In the genomic region with DNA sequence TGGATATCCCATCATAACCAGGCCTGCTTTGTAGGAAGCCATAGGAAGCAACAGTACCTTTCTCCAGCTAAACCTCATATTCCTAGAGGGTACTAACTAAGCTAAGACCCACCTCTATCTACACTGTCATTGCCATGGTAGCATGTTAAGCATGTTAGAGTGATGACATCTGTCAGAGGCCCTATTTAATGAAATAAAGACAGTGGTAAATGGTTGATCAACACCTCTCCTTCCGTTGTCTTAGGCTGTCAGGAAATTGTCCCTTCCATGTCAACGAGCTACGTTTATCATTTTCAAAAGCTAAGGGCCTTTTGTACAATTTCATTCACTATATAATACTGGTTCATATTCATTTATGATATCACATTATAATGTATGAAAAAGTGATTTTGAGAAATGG, we compare ENCODE assay signal across 28 cellular contexts.
"Had no signal": no experiment of that assay in that cellular context is flagged by ENCODE, and none has a peak within 500 bp of the region (broad histone marks: within the 10 kb centered on the region; RNA-seq: fewer than 3 reads in every experiment).

No MANE protein-coding gene starts in this region.

- H3K4me1 Mint-ChIP-seq: nephron progenitor cell; stimulated activated effector memory CD8-positive, alpha-beta T cell treated with anti-CD3 and anti-CD28 coated beads, Interleukin-12 subunit alpha, Interleukin-12 subunit beta, amount 100 ng/mL, for 72 hours; stimulated activated naive B cell treated with anti-CD40 and anti-IgM and Interleukin-4, amounts not matched to agents 10 μg/mL and 1 μg/mL and 100 μg/mL, for 72 hours had no signal

- H3K36me3 ChIP-seq: neural progenitor cell, ovary, right lobe of liver, sigmoid colon, stomach, thoracic aorta, thyroid gland, tibial nerve, upper lobe of left lung, vagina had no signal

- H3K79me2 ChIP-seq: parathyroid adenoma had no signal

- H3K27me3 Mint-ChIP-seq: natural killer cell treated with Interleukin-12 subunit alpha and Interleukin-12 subunit beta and Interleukin-15 and Interleukin-18, amount 100 ng/mL, for 72 hours; progenitor cell of endocrine pancreas; stimulated activated naive B cell treated with anti-CD40 and anti-IgM and Interleukin-4, amounts not matched to agents 10 μg/mL and 1 μg/mL and 100 μg/mL, for 72 hours; stimulated activated naive CD8-positive, alpha-beta T cell treated with anti-CD3 and anti-CD28 coated beads, Interleukin-15, Interleukin-2, amounts not matched to agents 100 ng/mL and 50 ng/mL, for 24 hours had no signal

- H3K9me3 ChIP-seq: ovary, psoas muscle, right lobe of liver, sigmoid colon, stomach, thoracic aorta, thyroid gland, tibial nerve, upper lobe of left lung, vagina had no signal

- H3K4me3 Mint-ChIP-seq: natural killer cell treated with Interleukin-12 subunit alpha and Interleukin-12 subunit beta and Interleukin-15 and Interleukin-18, amount 100 ng/mL, for 72 hours; nephron progenitor cell; neural progenitor cell; stimulated activated effector memory CD8-positive, alpha-beta T cell treated with anti-CD3 and anti-CD28 coated beads, Interleukin-12 subunit alpha, Interleukin-12 subunit beta, amount 100 ng/mL, for 72 hours; stimulated activated naive B cell treated with anti-CD40 and anti-IgM and Interleukin-4, amounts not matched to agents 10 μg/mL and 1 μg/mL and 100 μg/mL, for 72 hours; stimulated activated naive CD8-positive, alpha-beta T cell treated with anti-CD3 and anti-CD28 coated beads, Interleukin-15, Interleukin-2, amounts not matched to agents 100 ng/mL and 50 ng/mL, for 24 hours had no signal

- H3K27ac ChIP-seq: neural progenitor cell, ovary, parathyroid adenoma, psoas muscle, right lobe of liver, sigmoid colon, stomach, thoracic aorta, thyroid gland, tibial nerve, upper lobe of left lung, vagina had no signal

- H3K27ac Mint-ChIP-seq: natural killer cell treated with Interleukin-12 subunit alpha and Interleukin-12 subunit beta and Interleukin-15 and Interleukin-18, amount 100 ng/mL, for 72 hours; nephron progenitor cell; neural progenitor cell; progenitor cell of endocrine pancreas; stimulated activated effector memory CD8-positive, alpha-beta T cell treated with anti-CD3 and anti-CD28 coated beads, Interleukin-12 subunit alpha, Interleukin-12 subunit beta, amount 100 ng/mL, for 72 hours; stimulated activated naive B cell treated with anti-CD40 and anti-IgM and Interleukin-4, amounts not matched to agents 10 μg/mL and 1 μg/mL and 100 μg/mL, for 72 hours; stimulated activated naive CD8-positive, alpha-beta T cell treated with anti-CD3 and anti-CD28 coated beads, Interleukin-15, Interleukin-2, amounts not matched to agents 100 ng/mL and 50 ng/mL, for 24 hours had no signal

- ATAC-seq: natural killer cell treated with Interleukin-12 subunit alpha and Interleukin-12 subunit beta and Interleukin-15 and Interleukin-18, amount 100 ng/mL, for 72 hours; psoas muscle; right cardiac atrium; right lobe of liver; stimulated activated effector memory CD8-positive, alpha-beta T cell treated with anti-CD3 and anti-CD28 coated beads, Interleukin-12 subunit alpha, Interleukin-12 subunit beta, amount 100 ng/mL, for 72 hours; stimulated activated naive B cell treated with anti-CD40 and anti-IgM and Interleukin-4, amounts not matched to agents 10 μg/mL and 1 μg/mL and 100 μg/mL, for 72 hours had no signal

- H2AFZ ChIP-seq: neural progenitor cell, parathyroid adenoma had no signal

- H3K4me1 ChIP-seq: neural progenitor cell, parathyroid adenoma, psoas muscle, right lobe of liver, sigmoid colon, stomach, thyroid gland, tibial nerve, upper lobe of left lung, vagina had no signal

- H3K9me3 Mint-ChIP-seq: natural killer cell treated with Interleukin-12 subunit alpha and Interleukin-12 subunit beta and Interleukin-15 and Interleukin-18, amount 100 ng/mL, for 72 hours; stimulated activated effector memory CD8-positive, alpha-beta T cell treated with anti-CD3 and anti-CD28 coated beads, Interleukin-12 subunit alpha, Interleukin-12 subunit beta, amount 100 ng/mL, for 72 hours; stimulated activated naive B cell treated with anti-CD40 and anti-IgM and Interleukin-4, amounts not matched to agents 10 μg/mL and 1 μg/mL and 100 μg/mL, for 72 hours; stimulated activated naive CD8-positive, alpha-beta T cell treated with anti-CD3 and anti-CD28 coated beads, Interleukin-15, Interleukin-2, amounts not matched to agents 100 ng/mL and 50 ng/mL, for 24 hours had no signal

- H3K36me3 Mint-ChIP-seq: natural killer cell treated with Interleukin-12 subunit alpha and Interleukin-12 subunit beta and Interleukin-15 and Interleukin-18, amount 100 ng/mL, for 72 hours; neural progenitor cell; stimulated activated effector memory CD8-positive, alpha-beta T cell treated with anti-CD3 and anti-CD28 coated beads, Interleukin-12 subunit alpha, Interleukin-12 subunit beta, amount 100 ng/mL, for 72 hours; stimulated activated naive B cell treated with anti-CD40 and anti-IgM and Interleukin-4, amounts not matched to agents 10 μg/mL and 1 μg/mL and 100 μg/mL, for 72 hours had no signal

- H3K9ac ChIP-seq: neural progenitor cell, parathyroid adenoma had no signal

- H3K4me2 ChIP-seq: neural progenitor cell had no signal

- DNase-seq: nephron progenitor cell; occipital lobe; ovary; posterior cingulate gyrus; psoas muscle; right cardiac atrium; right lobe of liver; sigmoid colon; small intestine; stimulated activated CD4-positive, alpha-beta T cell treated with anti-CD3 and anti-CD28 coated beads, Interleukin-15, amount 100 ng/mL, for 24 hours; stimulated activated CD4-positive, alpha-beta T cell treated with anti-CD3 and anti-CD28 coated beads, Interleukin-2, amount 100 ng/mL, for 24 hours; stimulated activated CD4-positive, alpha-beta T cell treated with anti-CD3 and anti-CD28 coated beads, Interleukin-2, amount 100 ng/mL, for 48 hours; stimulated activated CD4-positive, alpha-beta T cell treated with anti-CD3 and anti-CD28 coated beads, Interleukin-4, amount 100 ng/mL, for 24 hours; stimulated activated naive B cell treated with anti-CD40 and anti-IgM and Interleukin-4, amounts not matched to agents 10 μg/mL and 1 μg/mL and 100 μg/mL, for 72 hours; stimulated activated naive CD4-positive, alpha-beta T cell treated with Interleukin-2 at 50 U/mL for 16 hours; stomach; thyroid gland; trophoblast cell; upper lobe of left lung had no signal

- H3K4me3 ChIP-seq: neural progenitor cell, ovary, psoas muscle, right lobe of liver, sigmoid colon, stomach, thoracic aorta, thyroid gland, tibial nerve, upper lobe of left lung, vagina had no signal

- H3K27me3 ChIP-seq: neural progenitor cell, ovary, right lobe of liver, sigmoid colon, thyroid gland, tibial nerve, upper lobe of left lung, vagina had no signal
